ENCODE assay signal across 11 cellular contexts in genomic region chr16:30352488-30353401, GRCh38. TPM values are rescaled to one million over a fixed set of nuclear protein-coding genes. Genes with fewer than 3 reads are reported as not detected.
DNase-seq lines count a peak whose midpoint lies in the region; ATAC-seq, FAIRE-seq and TF ChIP-seq lines count a peak whose summit lies in the region.
"Had no signal": no experiment of that assay in that cellular context is flagged by ENCODE, and none has a peak within 500 bp of the region (broad histone marks: within the 10 kb centered on the region; RNA-seq: fewer than 3 reads in every experiment).

No MANE protein-coding gene starts in this region.

- H3K4me3 ChIP-seq in astrocyte of the spinal cord (ENCODE audit: low read depth, low read length) (no peak overlapping the region), thoracic aorta (peak overlapping the region; percentile 9)

- H3K27me3 Mint-ChIP-seq in memory B cell = no peaks in the 10 kb centered on the region

- peak overlapping the region; percentile 64 for H3K27ac Mint-ChIP-seq in memory B cell

- H3K36me3 Mint-ChIP-seq in memory B cell = peaks cover 21% of the 10 kb centered on the region

- H3K27me3 ChIP-seq in thoracic aorta (replicated peaks; ENCODE audit: insufficient read depth) = no peaks in the 10 kb centered on the region
- H3K27me3 ChIP-seq: BLaER1 treated with 17β-estradiol and CSF1 and Interleukin-3, amounts not matched to agents 10 nM and 100 nM had no signal

- H3K9me3 Mint-ChIP-seq in memory B cell = no peaks in the 10 kb centered on the region

- TF ChIP-seq CTCF in astrocyte of the spinal cord (IDR thresholded peaks at IDR 0.05; ENCODE audit: low read depth, low read length) (peak; percentile 27), thoracic aorta (IDR thresholded peaks at IDR 0.05) (peak; percentile 18)

- DNase-seq in activated effector memory CD4-positive, alpha-beta T cell treated with anti-CD3 and anti-CD28 coated beads, Interleukin-2, amount 50 U/mL, for 16 hours = peak; percentile 47
- no peak for DNase-seq in activated effector memory CD4-positive, alpha-beta T cell treated with Interleukin-2 at 50 U/mL for 16 hours
- DNase-seq in astrocyte of the spinal cord (ENCODE audit: low read depth, low spot score) (no peak), memory B cell (ENCODE audit: low spot score in 2 of 2) (no peak), thoracic aorta (ENCODE audit: low spot score) (no peak), NCI-H524 treated with DMSO at 0.1 percent for 48 hours (lab: John Stamatoyannopoulos, UW) (no peak), SIG-M5 treated with dmso at 0.1 percent for 504 hours (lab: John Stamatoyannopoulos, UW; ENCODE audit: unreplicated experiment) (no peak), urothelium cell line (ENCODE audit: low spot score) (no peak)
- DNase-seq: NCI-H1436 treated with DMSO at 0.1 percent for 48 hours had no signal

- H3K9me3 ChIP-seq in thoracic aorta = no peaks in the 10 kb centered on the region
- H3K9me3 ChIP-seq: BLaER1 treated with 17β-estradiol and CSF1 and Interleukin-3, amounts not matched to agents 10 nM and 100 nM had no signal

- H3K4me3 Mint-ChIP-seq in memory B cell = no peak overlapping the region

- H3K4me1 ChIP-seq in thoracic aorta (ENCODE audit: control insufficient read depth in 1 of 2, low read depth in 2 of 2) = peaks cover 28 to 50% of the 10 kb centered on the region in 2 donors

- H3K4me1 Mint-ChIP-seq in memory B cell = peaks cover 42% of the 10 kb centered on the region

- in situ Hi-C loops in astrocyte of the spinal cord (cut with HindIII; ENCODE audit: low sequenced_read_pairs) = no loop called here

- peak overlapping the region; percentile 88 to 95 for H3K27ac ChIP-seq in thoracic aorta

- ATAC-seq in memory B cell (ENCODE audit: low read depth) (no peak), thoracic aorta (ENCODE audit: insufficient number of reproducible peaks, low FRiP score, low read depth) (no peak)
- ATAC-seq: left colon had no signal

- no peak for FAIRE-seq in urothelium cell line (lab: Jason Lieb, UNC)

- H3K36me3 ChIP-seq in thoracic aorta = peaks cover 38% of the 10 kb centered on the region

RNA-seq across cellular contexts. Expression of gene CD2BP2, which starts 2.4 kb away (rescaled TPM):
- 10 to 100 TPM; 31.4 to 52.0 TPM for total RNA-seq in thoracic aorta

RNA-seq across cellular contexts. Expression of gene TBC1D10B, which starts 17.5 kb away (rescaled TPM):
- 10 to 100 TPM; 34.5 TPM for total RNA-seq in thoracic aorta

RNA-seq across cellular contexts. Expression of gene MYL11, which starts 21.9 kb away (rescaled TPM):
- total RNA-seq in thoracic aorta = under 1 TPM in 1 of 2 donors, not detected in 1; 0.81 TPM
- total RNA-seq: left colon had no signal

RNA-seq across cellular contexts. Expression of gene SEPTIN1, which starts 29.6 kb away (rescaled TPM):
- 1 to 10 TPM; 3.0 to 4.2 TPM for total RNA-seq in thoracic aorta

RNA-seq across cellular contexts. Expression of gene ZNF48, which starts 42.5 kb away (rescaled TPM):
- total RNA-seq in thoracic aorta = 10 to 100 TPM; 10.9 to 11.1 TPM
